ENCODE assay signal across 27 cellular contexts in genomic region chr7:68678196-68678595, GRCh38.
"Had no signal": no experiment of that assay in that cellular context is flagged by ENCODE, and none has a peak within 500 bp of the region (broad histone marks: within the 10 kb centered on the region; RNA-seq: fewer than 3 reads in every experiment).

No MANE protein-coding gene starts in this region.

- H3K27me3 ChIP-seq: adrenal gland, dorsolateral prefrontal cortex, gastroesophageal sphincter had no signal

- H3K27ac ChIP-seq: adrenal gland, coronary artery, gastroesophageal sphincter had no signal

- DNase-seq: activated CD4-positive, alpha-beta memory T cell treated with anti-CD3 and anti-CD28 coated beads for 36 hours; activated CD4-positive, alpha-beta T cell treated with anti-CD3 and anti-CD28 coated beads for 36 hours; activated CD4-positive, alpha-beta T cell treated with anti-CD3 and anti-CD28 coated beads, Interleukin-2, amount 10 ng/mL, durations not matched to agents 24 days and 14 days; activated CD4-positive, CD25-positive, alpha-beta regulatory T cell; activated CD4-positive, CD25-positive, alpha-beta regulatory T cell treated with anti-CD3 and anti-CD28 coated beads, Interleukin-2, amount 50 U/mL, for 72 hours; activated CD8-positive, alpha-beta memory T cell treated with anti-CD3 and anti-CD28 coated beads, Interleukin-2, amount 10 ng/mL, durations not matched to agents 7 days and 5 days; activated CD8-positive, alpha-beta memory T cell treated with anti-CD3 and anti-CD28 coated beads, Interleukin-2, amount 50 U/mL, for 4 hours; activated CD8-positive, alpha-beta T cell treated with anti-CD3 and anti-CD28 coated beads, Interleukin-2, amount 10 ng/mL, durations not matched to agents 7 days and 5 days; activated effector memory CD4-positive, alpha-beta T cell treated with anti-CD3 and anti-CD28 coated beads, Interleukin-2, amount 50 U/mL, for 16 hours; activated naive CD4-positive, alpha-beta T cell treated with anti-CD3 and anti-CD28 coated beads for 36 hours; activated naive CD8-positive, alpha-beta T cell treated with anti-CD3 and anti-CD28 coated beads for 36 hours; activated naive CD8-positive, alpha-beta T cell treated with anti-CD3 and anti-CD28 coated beads, Interleukin-2, amount 50 U/mL, for 24 hours; activated T-cell treated with anti-CD3 and anti-CD28 coated beads, Interleukin-2, amount 50 U/mL, for 1 hour; activated T-cell treated with anti-CD3 and anti-CD28 coated beads, Interleukin-2, amount 50 U/mL, for 48 hours; adrenal gland; amygdala; aorta; dorsolateral prefrontal cortex; effector memory CD4-positive, alpha-beta T cell; endodermal cell; foreskin melanocyte; T-helper 1 cell; T-helper 17 cell; T1000 had no signal

- ATAC-seq: activated CD4-positive, alpha-beta T cell treated with anti-CD3 and anti-CD28 coated beads for 36 hours; activated CD8-positive, alpha-beta memory T cell treated with anti-CD3 and anti-CD28 coated beads, Interleukin-2, amount 10 ng/mL, durations not matched to agents 7 days and 5 days; activated CD8-positive, alpha-beta T cell treated with anti-CD3 and anti-CD28 coated beads, Interleukin-2, amount 10 ng/mL, durations not matched to agents 7 days and 5 days; activated naive CD8-positive, alpha-beta T cell treated with anti-CD3 and anti-CD28 coated beads, Interleukin-2, amount 50 U/mL, for 24 hours; esophagus mucosa; gastroesophageal sphincter; T-helper 17 cell had no signal

- H3K4me3 ChIP-seq: adrenal gland, coronary artery, dorsolateral prefrontal cortex, gastroesophageal sphincter had no signal

- H3K36me3 ChIP-seq: adrenal gland, gastroesophageal sphincter had no signal

- H3K9me3 ChIP-seq: adrenal gland had no signal

- H3K4me1 ChIP-seq: adrenal gland, gastroesophageal sphincter had no signal
